In the genomic region with DNA sequence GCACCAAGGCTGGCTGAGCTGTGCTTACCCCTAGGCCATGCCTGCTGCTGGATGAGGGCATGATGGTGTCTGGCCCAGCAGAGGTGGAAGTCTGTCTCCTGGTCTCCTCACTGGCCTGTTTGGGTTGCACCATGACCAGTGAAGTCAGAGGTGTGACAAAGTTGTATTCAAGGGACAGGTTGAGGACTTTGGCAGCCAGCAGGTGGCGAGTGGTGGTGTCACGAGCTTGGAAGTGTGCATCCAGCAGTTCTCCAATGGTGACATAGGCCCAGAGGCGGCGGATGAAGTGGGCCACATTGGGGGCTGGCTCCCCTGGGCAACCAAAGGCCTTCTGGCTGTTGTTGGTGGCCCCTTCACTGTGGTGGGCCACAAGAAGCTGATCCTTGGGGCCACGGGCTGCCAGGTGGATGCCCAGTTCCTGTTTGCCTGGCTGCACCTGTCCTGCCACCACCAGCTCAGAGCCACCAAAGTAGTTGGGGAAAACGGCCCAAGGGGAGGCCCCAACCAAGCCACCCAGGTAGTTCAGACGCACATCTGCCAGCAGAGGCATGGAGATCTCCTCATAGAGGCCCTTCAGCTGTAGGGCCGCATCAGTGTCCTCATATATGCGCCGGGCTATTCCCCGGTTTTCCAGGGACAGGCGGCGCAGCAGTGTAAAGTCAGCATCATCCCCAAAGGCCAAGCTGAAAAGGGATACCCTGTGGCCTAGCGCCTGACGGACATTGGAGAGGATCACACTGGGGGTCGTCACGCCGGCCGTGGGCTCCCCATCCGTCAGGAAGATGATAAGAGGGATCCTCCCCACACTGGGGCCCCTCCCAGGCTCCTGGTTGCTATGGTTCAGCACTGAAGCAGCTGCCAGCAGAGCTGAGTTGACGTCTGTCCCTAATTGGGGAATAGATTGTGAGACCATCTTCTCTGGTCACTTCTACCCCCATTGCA, we compare ENCODE assay signal across 31 cellular contexts. TPM values are rescaled to one million over a fixed set of nuclear protein-coding genes. Genes with fewer than 3 reads are reported as not detected.
"Had no signal": no experiment of that assay in that cellular context is flagged by ENCODE, and none has a peak within 500 bp of the region (broad histone marks: within the 10 kb centered on the region; RNA-seq: fewer than 3 reads in every experiment).

No MANE protein-coding gene starts in this region.

- H3K9me3 Mint-ChIP-seq: activated CD4-positive, alpha-beta T cell treated with anti-CD3 and anti-CD28 coated beads, Interleukin-2, amount 10 ng/mL, durations not matched to agents 7 days and 5 days; activated CD8-positive, alpha-beta T cell treated with anti-CD3 and anti-CD28 coated beads for 36 hours; stimulated activated effector memory CD8-positive, alpha-beta T cell treated with anti-CD3 and anti-CD28 coated beads, Interleukin-12 subunit alpha, Interleukin-12 subunit beta, amount 100 ng/mL, for 72 hours had no signal

- H3K27ac Mint-ChIP-seq: activated CD4-positive, alpha-beta T cell treated with anti-CD3 and anti-CD28 coated beads, Interleukin-2, amount 10 ng/mL, durations not matched to agents 7 days and 5 days; activated CD8-positive, alpha-beta memory T cell treated with anti-CD3 and anti-CD28 coated beads, Interleukin-2, amount 10 ng/mL, durations not matched to agents 7 days and 5 days; activated CD8-positive, alpha-beta T cell treated with anti-CD3 and anti-CD28 coated beads for 36 hours; activated naive CD4-positive, alpha-beta T cell treated with anti-CD3 and anti-CD28 coated beads, Interleukin-2, amount 50 U/mL, for 24 hours; activated T-helper 1 cell treated with anti-CD3 and anti-CD28 coated beads, Interleukin-12 subunit alpha, Interleukin-12 subunit beta, Interleukin-2, Interleukin-4 antibody, amounts not matched to agents 30 ng/mL and 10 ng/mL and 1 ng/mL, durations not matched to agents 14 hours and 24 hours and 36 hours; memory B cell; stimulated activated effector memory CD8-positive, alpha-beta T cell treated with anti-CD3 and anti-CD28 coated beads, Interleukin-12 subunit alpha, Interleukin-12 subunit beta, amount 100 ng/mL, for 72 hours; stimulated activated naive CD8-positive, alpha-beta T cell treated with anti-CD3 and anti-CD28 coated beads, Interleukin-15, amount 100 ng/mL, for 72 hours; T-helper 17 cell had no signal

- H3K27me3 ChIP-seq: body of pancreas, cardiac muscle cell, tibial artery had no signal

- H3K9me3 ChIP-seq: body of pancreas, tibial artery had no signal

- H3K4me1 ChIP-seq: body of pancreas, tibial artery had no signal

- H3K27ac ChIP-seq: body of pancreas, cardiac muscle cell, tibial artery had no signal

- H3K36me3 Mint-ChIP-seq: activated CD8-positive, alpha-beta memory T cell treated with anti-CD3 and anti-CD28 coated beads, Interleukin-2, amount 10 ng/mL, durations not matched to agents 7 days and 5 days; activated naive CD4-positive, alpha-beta T cell treated with anti-CD3 and anti-CD28 coated beads, Interleukin-2, amount 50 U/mL, for 24 hours; memory B cell; naive B cell; stimulated activated effector memory CD8-positive, alpha-beta T cell treated with anti-CD3 and anti-CD28 coated beads, Interleukin-12 subunit alpha, Interleukin-12 subunit beta, amount 100 ng/mL, for 72 hours had no signal

- H3K4me3 ChIP-seq: body of pancreas, cardiac muscle cell, tibial artery had no signal

- ATAC-seq: activated CD4-positive, CD25-positive, alpha-beta regulatory T cell treated with anti-CD3 and anti-CD28 coated beads, Interleukin-2, amount 50 U/mL, for 24 hours; activated CD8-positive, alpha-beta memory T cell treated with anti-CD3 and anti-CD28 coated beads, Interleukin-2, amount 10 ng/mL, durations not matched to agents 7 days and 5 days; activated CD8-positive, alpha-beta T cell treated with anti-CD3 and anti-CD28 coated beads for 36 hours; body of pancreas; esophagus mucosa; left cardiac atrium; sciatic nerve; stimulated activated effector memory CD8-positive, alpha-beta T cell treated with anti-CD3 and anti-CD28 coated beads, Interleukin-12 subunit alpha, Interleukin-12 subunit beta, amount 100 ng/mL, for 72 hours; stimulated activated naive CD8-positive, alpha-beta T cell treated with anti-CD3 and anti-CD28 coated beads, Interleukin-15, amount 100 ng/mL, for 72 hours; T-helper 17 cell had no signal

- H3K4me3 Mint-ChIP-seq: activated CD4-positive, alpha-beta T cell treated with anti-CD3 and anti-CD28 coated beads, Interleukin-2, amount 10 ng/mL, durations not matched to agents 7 days and 5 days; activated CD8-positive, alpha-beta memory T cell treated with anti-CD3 and anti-CD28 coated beads, Interleukin-2, amount 10 ng/mL, durations not matched to agents 7 days and 5 days; activated CD8-positive, alpha-beta T cell treated with anti-CD3 and anti-CD28 coated beads for 36 hours; activated naive CD4-positive, alpha-beta T cell treated with anti-CD3 and anti-CD28 coated beads, Interleukin-2, amount 50 U/mL, for 24 hours; activated T-helper 1 cell treated with anti-CD3 and anti-CD28 coated beads, Interleukin-12 subunit alpha, Interleukin-12 subunit beta, Interleukin-2, Interleukin-4 antibody, amounts not matched to agents 30 ng/mL and 10 ng/mL and 1 ng/mL, durations not matched to agents 14 hours and 24 hours and 36 hours; memory B cell; naive B cell; stimulated activated effector memory CD8-positive, alpha-beta T cell treated with anti-CD3 and anti-CD28 coated beads, Interleukin-12 subunit alpha, Interleukin-12 subunit beta, amount 100 ng/mL, for 72 hours; stimulated activated naive CD8-positive, alpha-beta T cell treated with anti-CD3 and anti-CD28 coated beads, Interleukin-15, amount 100 ng/mL, for 72 hours; T-helper 17 cell had no signal

- H3K36me3 ChIP-seq: cardiac muscle cell, tibial artery had no signal

- H3K4me1 Mint-ChIP-seq: activated CD4-positive, alpha-beta T cell treated with anti-CD3 and anti-CD28 coated beads, Interleukin-2, amount 10 ng/mL, durations not matched to agents 7 days and 5 days; activated CD8-positive, alpha-beta memory T cell treated with anti-CD3 and anti-CD28 coated beads, Interleukin-2, amount 10 ng/mL, durations not matched to agents 7 days and 5 days; activated naive CD4-positive, alpha-beta T cell treated with anti-CD3 and anti-CD28 coated beads, Interleukin-2, amount 50 U/mL, for 24 hours; memory B cell; naive B cell; stimulated activated effector memory CD8-positive, alpha-beta T cell treated with anti-CD3 and anti-CD28 coated beads, Interleukin-12 subunit alpha, Interleukin-12 subunit beta, amount 100 ng/mL, for 72 hours; stimulated activated naive CD8-positive, alpha-beta T cell treated with anti-CD3 and anti-CD28 coated beads, Interleukin-15, amount 100 ng/mL, for 72 hours; T-helper 17 cell had no signal

- H3K27me3 Mint-ChIP-seq: activated CD4-positive, alpha-beta T cell treated with anti-CD3 and anti-CD28 coated beads, Interleukin-2, amount 10 ng/mL, durations not matched to agents 7 days and 5 days; activated CD8-positive, alpha-beta memory T cell treated with anti-CD3 and anti-CD28 coated beads, Interleukin-2, amount 10 ng/mL, durations not matched to agents 7 days and 5 days; activated CD8-positive, alpha-beta T cell treated with anti-CD3 and anti-CD28 coated beads for 36 hours; activated naive CD4-positive, alpha-beta T cell treated with anti-CD3 and anti-CD28 coated beads, Interleukin-2, amount 50 U/mL, for 24 hours had no signal

- DNase-seq: activated CD4-positive, alpha-beta T cell treated with anti-CD3 and anti-CD28 coated beads, Interleukin-2, amount 10 ng/mL, durations not matched to agents 7 days and 5 days; activated CD8-positive, alpha-beta memory T cell treated with anti-CD3 and anti-CD28 coated beads, Interleukin-2, amount 10 ng/mL, durations not matched to agents 7 days and 5 days; activated CD8-positive, alpha-beta T cell treated with anti-CD3 and anti-CD28 coated beads for 36 hours; activated gamma-delta T cell; activated T-cell treated with anti-CD3 and anti-CD28 coated beads for 4 hours; anterior cingulate cortex; body of pancreas; dermis blood vessel endothelial cell; effector CD8-positive, alpha-beta T cell; hippocampal formation; left cardiac atrium; naive B cell; occipital lobe; small intestine; stimulated activated CD4-positive, alpha-beta T cell treated with anti-CD3 and anti-CD28 coated beads, Interleukin-2, amount 100 ng/mL, for 24 hours; stimulated activated naive CD8-positive, alpha-beta T cell treated with anti-CD3 and anti-CD28 coated beads, Interleukin-15, amount 100 ng/mL, for 72 hours; T-helper 17 cell; tibial artery had no signal

RNA-seq across cellular contexts. Expression of gene ITIH6, which starts 39.7 kb away (rescaled TPM):
- total RNA-seq: activated CD4-positive, alpha-beta T cell treated with anti-CD3 and anti-CD28 coated beads, Interleukin-2, amount 10 ng/mL, durations not matched to agents 7 days and 5 days; activated CD8-positive, alpha-beta memory T cell treated with anti-CD3 and anti-CD28 coated beads, Interleukin-2, amount 10 ng/mL, durations not matched to agents 7 days and 5 days; activated CD8-positive, alpha-beta T cell treated with anti-CD3 and anti-CD28 coated beads for 36 hours; activated T-helper 1 cell treated with anti-CD3 and anti-CD28 coated beads, Interleukin-12 subunit alpha, Interleukin-12 subunit beta, Interleukin-2, Interleukin-4 antibody, amounts not matched to agents 30 ng/mL and 10 ng/mL and 1 ng/mL, durations not matched to agents 14 hours and 24 hours and 36 hours; body of pancreas; dermis blood vessel endothelial cell; esophagus mucosa; frontal cortex; left cardiac atrium; liver; mucosa of gallbladder; occipital lobe; sciatic nerve; T-helper 17 cell; ureter had no signal
- polyA plus RNA-seq: liver, neural cell, small intestine had no signal
